8 cellular contexts compared by ENCODE assay signal in the genomic region with DNA sequence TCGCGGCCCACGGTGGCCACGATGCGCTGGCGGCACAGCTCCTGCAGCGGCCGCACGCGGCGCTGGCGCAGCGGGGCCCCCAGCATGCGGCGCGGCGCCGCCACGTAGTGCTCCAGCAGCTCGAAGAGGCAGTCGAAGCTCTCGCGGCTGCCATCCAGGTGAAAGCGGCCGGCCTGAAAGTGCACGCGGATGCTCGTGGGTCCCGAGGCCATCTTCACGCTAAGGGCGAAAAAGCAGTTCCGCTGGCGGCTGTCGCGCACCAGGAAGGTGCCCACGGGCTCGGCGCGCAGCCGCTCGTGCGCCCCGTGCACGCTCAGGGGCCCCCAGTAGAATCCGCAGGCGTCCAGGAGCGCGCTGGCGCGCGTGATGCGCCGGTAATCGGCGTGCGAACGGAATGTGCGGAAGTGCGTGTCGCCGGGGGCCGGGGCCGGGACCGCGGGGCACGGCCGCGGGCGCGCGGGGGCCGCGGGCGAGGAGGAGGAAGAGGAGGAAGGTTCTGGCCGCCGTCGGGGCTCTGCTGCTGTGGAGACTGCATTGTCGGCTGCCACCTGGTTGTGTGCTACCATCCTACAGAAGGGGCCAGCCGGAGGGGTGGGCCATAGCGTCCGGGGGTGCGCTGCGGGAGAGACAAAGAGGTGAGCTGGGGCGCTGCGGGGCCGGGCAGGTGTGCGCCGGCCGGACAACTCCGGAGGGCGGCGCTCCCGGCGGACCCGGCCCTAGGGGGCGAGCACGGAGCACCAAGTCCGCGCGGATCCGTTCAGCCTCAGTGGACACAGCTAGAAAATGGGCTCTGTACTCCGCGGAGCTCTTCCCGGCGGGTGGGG. TPM values are rescaled to one million over a fixed set of nuclear protein-coding genes. Genes with fewer than 3 reads are reported as not detected.
A peak's percentile ranks its signal among the peaks of the same experiment; 100 is the strongest.
DNase-seq lines count a peak whose midpoint lies in the region; ATAC-seq and TF ChIP-seq lines count a peak whose summit lies in the region.

No MANE protein-coding gene starts in this region.

- H2AFZ ChIP-seq in IMR-90 (replicated peaks; ENCODE audit: low read length, poor library complexity), result peak overlapping the region; percentile 58

- H2AK5ac ChIP-seq in IMR-90 (ENCODE audit: low read depth, low read length), result peak overlapping the region; percentile 65

- 0 out of 2 replicates have a peak overlapping the region, but pooled peaks have one; percentile 48 for H3K23ac ChIP-seq in IMR-90 (ENCODE audit: low read depth, low read length)

- H2BK5ac ChIP-seq in IMR-90 (ENCODE audit: low read depth, low read length, poor library complexity, severe bottlenecking), result peak overlapping the region; percentile 31

- H3K27me3 ChIP-seq in IMR-90 (ENCODE audit: control insufficient read depth, insufficient read depth, low read length) (no peaks in the 10 kb centered on the region), stomach (no peaks in the 10 kb centered on the region)

- peak overlapping the region; percentile 91 for H3K9ac ChIP-seq in IMR-90 (ENCODE audit: low read depth, low read length)

- in situ Hi-C loops in IMR-90 (cut with MboI; ENCODE audit: low sequenced_read_pairs), result loop anchor here (5.0 kb wide), 3 partner anchors 107 to 288 kb away; no protein-coding TSS in a partner anchor

- H3K9me3 ChIP-seq in IMR-90 (ENCODE audit: control insufficient read depth, insufficient read depth, low read length), result no peaks in the 10 kb centered on the region
- no peaks in the 10 kb centered on the region for H3K9me3 ChIP-seq in stomach

- peak; percentile 36 for DNase-seq in AG08395 (ENCODE audit: low spot score)
- peak; percentile 34 for DNase-seq in IMR-90
- peak; percentile 44 for DNase-seq in activated CD4-positive, CD25-positive, alpha-beta regulatory T cell treated with anti-CD3 and anti-CD28 coated beads, Interleukin-2, amount 50 U/mL, for 16 hours (ENCODE audit: low read depth, low spot score)
- peak; percentile 71 for DNase-seq in dermis blood vessel endothelial cell
- peak; percentile 67 to 72 for DNase-seq in lung microvascular endothelial cell (ENCODE audit: low read depth in 2 of 2)
- DNase-seq in stomach, result peak; percentile 64

- peaks cover 52% of the 10 kb centered on the region for H4K20me1 ChIP-seq in IMR-90 (ENCODE audit: insufficient read depth, low read length)

- no peak for TF ChIP-seq EP300 in stomach (IDR thresholded peaks at IDR 0.05)

- H3K4me3 ChIP-seq in IMR-90 (ENCODE audit: insufficient read depth, low read depth, low read length) (peak overlapping the region; percentile 87), stomach (peak overlapping the region; percentile 61 to 89 (median 75))

- H4K91ac ChIP-seq in IMR-90 (ENCODE audit: insufficient read depth, low read depth, low read length), result peak overlapping the region; percentile 49; the same call in 1 of the 2 replicates

- POLR2A ChIA-PET in IMR-90 (lab: Charles Lee; ENCODE audit: unreplicated experiment), result interaction anchor here (0.6 to 1.8 kb wide), 12 partner anchors 19 to 290 kb away, joined by 3 to 18 read pairs (median 5); a partner anchor contains a TSS

- H3K4me2 ChIP-seq in IMR-90 (ENCODE audit: low read depth, low read length), result peak overlapping the region; percentile 82

- H3K79me1 ChIP-seq in IMR-90 (ENCODE audit: low read depth in 1 of 2, low read length in 2 of 2), result peaks cover 14 to 40% of the 10 kb centered on the region in 2 experiments; a peak in 3 of 4 replicates

- BruUV-seq in IMR-90 (replicated peaks; lab: Mats Ljungman, UMichigan), result no TSS peak

- peaks cover 9% of the 10 kb centered on the region; the same call in 1 of the 2 replicates for H3K9me1 ChIP-seq in IMR-90 (ENCODE audit: insufficient read depth, low read length)

- H2BK120ac ChIP-seq in IMR-90 (ENCODE audit: low read depth, low read length), result 0 out of 2 replicates have a peak overlapping the region, but pooled peaks have one; percentile 18

- peak overlapping the region; percentile 83 for H2AK9ac ChIP-seq in IMR-90 (replicated peaks; ENCODE audit: low read depth, low read length, poor library complexity)

- H3K4ac ChIP-seq in IMR-90 (ENCODE audit: low read depth, low read length), result peak overlapping the region; percentile 69

- TF ChIP-seq CTCF in IMR-90 (conservative IDR thresholded peaks at IDR 0.05; ENCODE audit: low read depth, low read length) (no peak; the same call in 1 of the 2 replicates), stomach (IDR thresholded peaks at IDR 0.05) (no peak)

- TF ChIP-seq POLR2A in GM18526 (IDR thresholded peaks at IDR 0.05; ENCODE audit: extremely low read depth, insufficient read length) (peak; percentile 50), IMR-90 (IDR thresholded peaks at IDR 0.05; ENCODE audit: low read depth, low read length) (no peak), stomach (IDR thresholded peaks at IDR 0.05) (no peak)

- H2BK20ac ChIP-seq in IMR-90 (ENCODE audit: low read depth, low read length), result no peak overlapping the region

- H2BK15ac ChIP-seq in IMR-90 (ENCODE audit: low read depth, low read length), result no peak overlapping the region

- TF ChIP-seq RAD21 in IMR-90 (IDR thresholded peaks at IDR 0.05; ENCODE audit: low read length), result no peak; the same call in 1 of the 2 replicates

- CTCF ChIA-PET in IMR-90 (lab: Yijun Ruan, JAX), result interaction anchor here (0.5 to 2.6 kb wide), 22 partner anchors 13 to 327 kb away, joined by 3 to 14 read pairs (median 3); no protein-coding TSS in a partner anchor

- dilution Hi-C loops in IMR-90 (cut with HindIII; ENCODE audit: low sequenced_read_pairs, unreplicated experiment), result no loop called here

- H3K27ac ChIP-seq in IMR-90 (ENCODE audit: insufficient read depth, low read length) (peak overlapping the region; percentile 72), stomach (peak overlapping the region; percentile 92 to 99 (median 98))

- ATAC-seq in IMR-90 (ENCODE audit: low read depth), result no peak
- no peak for ATAC-seq in GM18909 (IDR thresholded peaks at IDR 0.05; ENCODE audit: poor library complexity, unreplicated experiment)

- intact Hi-C loops in IMR-90 (cut with micrococcal nuclease), result loop anchor here (1.0 to 10.0 kb wide), 6 partner anchors 120 to 291 kb away; no protein-coding TSS in a partner anchor
- intact Hi-C loops in stomach (cut with DNase I; ENCODE audit: low total_unique reads), result loop anchor here (5.0 to 10.0 kb wide), 2 partner anchors 130 to 283 kb away; no protein-coding TSS in a partner anchor

- peak overlapping the region; percentile 59; the same call in 1 of the 2 replicates for H3K18ac ChIP-seq in IMR-90 (ENCODE audit: low read depth, low read length)

- H3K14ac ChIP-seq in IMR-90 (replicated peaks; ENCODE audit: low read depth, low read length), result peak overlapping the region; percentile 67

- H3K4me1 ChIP-seq in IMR-90 (ENCODE audit: control insufficient read depth, insufficient read depth, low read length) (peaks cover 21% of the 10 kb centered on the region), stomach (peaks cover 31 to 57% (median 46%) of the 10 kb centered on the region in 4 donors)

- H3K36me3 ChIP-seq in IMR-90 (ENCODE audit: control insufficient read depth, insufficient read depth, low read length) (peaks cover 31% of the 10 kb centered on the region), stomach (peaks cover 0 to 24% (median 0%) of the 10 kb centered on the region in 4 donors)

- H3K56ac ChIP-seq in IMR-90 (ENCODE audit: extremely low read depth, insufficient read depth, low read length), result 0 out of 2 replicates have a peak overlapping the region, but pooled peaks have one; percentile 0

- H4K5ac ChIP-seq in IMR-90 (ENCODE audit: low read depth, low read length), result no peak overlapping the region

- H4K8ac ChIP-seq in IMR-90 (ENCODE audit: low read depth in 2 of 2, low read length in 2 of 2), result peak overlapping the region; percentile 51 to 53; a peak in 2 of 4 replicates

- 1% methylated on average over 72 of the region's 105 CpGs; no CpG with 5 or more reads in 1 of the 2 experiments for WGBS in IMR-90 (ENCODE audit: extremely low coverage in 2 of 2, insufficient read length in 1 of 2), 2 experiments
- 0 to 2% (median 1%) methylated on average over 45 to 105 of the region's 105 CpGs for WGBS in stomach, 5 donors

RNA-seq across cellular contexts. Expression of a gene that starts 0.9 kb away (rescaled TPM):
- total RNA-seq in IMR-90 (2012; rRNA removed) (2.0 and 2.2 TPM in 2 replicates), dermis blood vessel endothelial cell (0.23 and 0.68 TPM in 2 replicates), lung microvascular endothelial cell (0.22 and 0.79 TPM in 2 replicates), stomach (10 to 100 TPM in 3 of 5 donors, 1 to 10 TPM in 2; 4.2 to 45.5 (median 12.1) TPM)
- polyA plus RNA-seq in IMR-90 (2012; rRNA removed) (19.9 and 22.0 TPM in 2 replicates), stomach (10 to 100 TPM in 2 of 3 donors, 1 to 10 TPM in 1; 9.4 to 14.7 (median 11.0) TPM)
- 42.9 and 94.9 TPM in 2 replicates for polyA plus RNA-seq in IMR-90 (2012; cell fraction: cytosol; rRNA removed)
- polyA plus RNA-seq in IMR-90 (2012; cell fraction: nucleus; rRNA removed; ENCODE audit: low replicate concordance), result 109 and 179 TPM in 2 replicates

RNA-seq across cellular contexts. Expression of a gene that starts 14.0 kb away (rescaled TPM):
- total RNA-seq in IMR-90 (2012; rRNA removed) (not detected in 2 replicates), dermis blood vessel endothelial cell (not detected in 2 replicates), lung microvascular endothelial cell (not detected in 2 replicates), stomach (not detected)
- polyA plus RNA-seq in IMR-90 (2012; rRNA removed) (not detected in 2 replicates), stomach (not detected)
- polyA plus RNA-seq in IMR-90 (2012; cell fraction: cytosol; rRNA removed), result not detected in 2 replicates
- not detected in 2 replicates for polyA plus RNA-seq in IMR-90 (2012; cell fraction: nucleus; rRNA removed; ENCODE audit: low replicate concordance)

RNA-seq across cellular contexts. Expression of a gene that starts 18.3 kb away (rescaled TPM):
- total RNA-seq in IMR-90 (2012; rRNA removed) (not detected in 2 replicates), dermis blood vessel endothelial cell (not detected in 2 replicates), lung microvascular endothelial cell (not detected in 2 replicates), stomach (not detected)
- polyA plus RNA-seq in IMR-90 (2012; rRNA removed) (not detected in 2 replicates), stomach (not detected)
- polyA plus RNA-seq in IMR-90 (2012; cell fraction: cytosol; rRNA removed), result not detected in 2 replicates
- polyA plus RNA-seq in IMR-90 (2012; cell fraction: nucleus; rRNA removed; ENCODE audit: low replicate concordance), result not detected in 2 replicates

RNA-seq across cellular contexts. Expression of a gene that starts 21.2 kb away (rescaled TPM):
- total RNA-seq in IMR-90 (2012; rRNA removed) (not detected in 2 replicates), dermis blood vessel endothelial cell (not detected in 2 replicates), lung microvascular endothelial cell (not detected in 2 replicates), stomach (not detected)
- polyA plus RNA-seq in IMR-90 (2012; rRNA removed) (not detected in 2 replicates), stomach (not detected)
- polyA plus RNA-seq in IMR-90 (2012; cell fraction: cytosol; rRNA removed), result not detected in 2 replicates
- polyA plus RNA-seq in IMR-90 (2012; cell fraction: nucleus; rRNA removed; ENCODE audit: low replicate concordance), result not detected in 2 replicates

RNA-seq across cellular contexts. Expression of a gene that starts 26.0 kb away (rescaled TPM):
- total RNA-seq in IMR-90 (2012; rRNA removed) (not detected in 2 replicates), dermis blood vessel endothelial cell (not detected in 2 replicates), lung microvascular endothelial cell (not detected in 2 replicates), stomach (not detected)
- polyA plus RNA-seq in IMR-90 (2012; rRNA removed) (not detected in 2 replicates), stomach (not detected)
- polyA plus RNA-seq in IMR-90 (2012; cell fraction: cytosol; rRNA removed), result not detected in 2 replicates
- not detected in 2 replicates for polyA plus RNA-seq in IMR-90 (2012; cell fraction: nucleus; rRNA removed; ENCODE audit: low replicate concordance)
